ENCODE assay signal across 14 cellular contexts in genomic region chr10:102243304-102243703, GRCh38. TPM values are rescaled to one million over a fixed set of nuclear protein-coding genes. Genes with fewer than 3 reads are reported as not detected.
DNase-seq lines count a peak whose midpoint lies in the region; TF ChIP-seq lines count a peak whose summit lies in the region.
"Had no signal": no experiment of that assay in that cellular context is flagged by ENCODE, and none has a peak within 500 bp of the region (broad histone marks: within the 10 kb centered on the region; RNA-seq: fewer than 3 reads in every experiment).

No MANE protein-coding gene starts in this region.

- H3K4me3 ChIP-seq in SJCRH30 (no peak overlapping the region), fibroblast of pulmonary artery (replicated peaks; ENCODE audit: low read depth, low read length) (no peak overlapping the region), skeletal muscle satellite cell (ENCODE audit: low read length) (no peak overlapping the region), esophagus muscularis mucosa (no peak overlapping the region)
- H3K4me3 ChIP-seq: adrenal gland had no signal

- no peak for TF ChIP-seq POLR2A in esophagus muscularis mucosa (IDR thresholded peaks at IDR 0.05; ENCODE audit: low read depth)

- H3K27ac ChIP-seq in SJCRH30 (peak overlapping the region; percentile 95; the same call in 1 of the 2 replicates), esophagus muscularis mucosa (replicated peaks in 1 of 4) (no peak overlapping the region)
- H3K27ac ChIP-seq: adrenal gland had no signal

- H3K4me1 ChIP-seq in SJCRH30: peaks cover 34% of the 10 kb centered on the region
- peaks cover 58% of the 10 kb centered on the region for H3K4me1 ChIP-seq in skeletal muscle satellite cell (ENCODE audit: control insufficient read depth, insufficient read depth, low read length)
- H3K4me1 ChIP-seq in esophagus muscularis mucosa: peaks cover 42 to 67% (median 56%) of the 10 kb centered on the region in 4 donors

- TF ChIP-seq CTCF in fibroblast of pulmonary artery (IDR thresholded peaks at IDR 0.05; ENCODE audit: low read length, missing control alignments) (no peak), esophagus muscularis mucosa (IDR thresholded peaks at IDR 0.05) (no peak)

- intact Hi-C loops in esophagus muscularis mucosa (cut with DNase I): no loop called here

- H3K4me3 Mint-ChIP-seq in activated naive CD4-positive, alpha-beta T cell treated with anti-CD3 and anti-CD28 coated beads, Interleukin-2, amount 50 U/mL, for 24 hours: peak overlapping the region; percentile 37

- WGBS in esophagus muscularis mucosa: 77% methylated on average over 2 of the region's 2 CpGs

- H3K27me3 Mint-ChIP-seq in activated naive CD4-positive, alpha-beta T cell treated with anti-CD3 and anti-CD28 coated beads, Interleukin-2, amount 50 U/mL, for 24 hours: peaks cover 22% of the 10 kb centered on the region

- H3K36me3 Mint-ChIP-seq in activated naive CD4-positive, alpha-beta T cell treated with anti-CD3 and anti-CD28 coated beads, Interleukin-2, amount 50 U/mL, for 24 hours: peaks cover 3% of the 10 kb centered on the region

- TF ChIP-seq EP300 in esophagus muscularis mucosa (IDR thresholded peaks at IDR 0.05): no peak

- no peaks in the 10 kb centered on the region for H3K9me3 Mint-ChIP-seq in activated naive CD4-positive, alpha-beta T cell treated with anti-CD3 and anti-CD28 coated beads, Interleukin-2, amount 50 U/mL, for 24 hours

- no peak overlapping the region for H3K9ac ChIP-seq in skeletal muscle satellite cell (ENCODE audit: low read depth, low read length)

- no peak for DNase-seq in activated naive CD4-positive, alpha-beta T cell (lab: John Stamatoyannopoulos, UW)
- DNase-seq in SJCRH30: no peak
- DNase-seq in fibroblast of pulmonary artery (ENCODE audit: low read depth): peak; percentile 84
- DNase-seq in anterior cingulate cortex (lab: John Stamatoyannopoulos, UW): no peak
- DNase-seq in esophagus muscularis mucosa (ENCODE audit: extremely low spot score): no peak
- DNase-seq in Kasumi-1 (lab: John Stamatoyannopoulos, UW): no peak
- DNase-seq: adrenal gland; DMS79; effector memory CD4-positive, alpha-beta T cell; mesendoderm; posterior cingulate gyrus had no signal

- H3K9me3 ChIP-seq in SJCRH30 (replicated peaks) (no peaks in the 10 kb centered on the region), skeletal muscle satellite cell (replicated peaks; ENCODE audit: low read length) (no peaks in the 10 kb centered on the region), esophagus muscularis mucosa (no peaks in the 10 kb centered on the region)
- H3K9me3 ChIP-seq: adrenal gland had no signal

- no peak overlapping the region for H3K27ac Mint-ChIP-seq in activated naive CD4-positive, alpha-beta T cell treated with anti-CD3 and anti-CD28 coated beads, Interleukin-2, amount 50 U/mL, for 24 hours

- H3K36me3 ChIP-seq in SJCRH30: peaks cover 17% of the 10 kb centered on the region
- no peaks in the 10 kb centered on the region for H3K36me3 ChIP-seq in skeletal muscle satellite cell (ENCODE audit: insufficient read depth, low read length)
- no peaks in the 10 kb centered on the region for H3K36me3 ChIP-seq in esophagus muscularis mucosa
- H3K36me3 ChIP-seq: adrenal gland had no signal

- H3K4me1 Mint-ChIP-seq in activated naive CD4-positive, alpha-beta T cell treated with anti-CD3 and anti-CD28 coated beads, Interleukin-2, amount 50 U/mL, for 24 hours: peaks cover 49% of the 10 kb centered on the region

- no peaks in the 10 kb centered on the region for H3K27me3 ChIP-seq in SJCRH30
- H3K27me3 ChIP-seq in skeletal muscle satellite cell (ENCODE audit: control insufficient read depth, insufficient read depth, low read length): no peaks in the 10 kb centered on the region
- peaks cover 0 to 11% (median 0%) of the 10 kb centered on the region in 4 donors for H3K27me3 ChIP-seq in esophagus muscularis mucosa
- H3K27me3 ChIP-seq: adrenal gland had no signal

- peak overlapping the region; percentile 43 for H3K4me2 ChIP-seq in skeletal muscle satellite cell (ENCODE audit: low read length)

RNA-seq across cellular contexts. Expression of gene PITX3, which starts 2.0 kb away (rescaled TPM):
- total RNA-seq in SJCRH30 (2014; rRNA removed; shearing (Covaris generic)): 105 and 111 TPM in 2 replicates
- total RNA-seq in skeletal muscle satellite cell (2012; rRNA removed): 0.25 and 0.87 TPM in 2 replicates
- total RNA-seq in esophagus muscularis mucosa: not detected

RNA-seq across cellular contexts. Expression of gene GBF1, which starts 2.0 kb away (rescaled TPM):
- total RNA-seq in SJCRH30 (2014; rRNA removed; shearing (Covaris generic)): 124 and 131 TPM in 2 replicates
- total RNA-seq in skeletal muscle satellite cell (2012; rRNA removed): 36.9 and 39.0 TPM in 2 replicates
- total RNA-seq in esophagus muscularis mucosa: 10 to 100 TPM; 33.1 to 52.4 (median 40.0) TPM

RNA-seq across cellular contexts. Expression of gene ELOVL3, which starts 17.2 kb away (rescaled TPM):
- total RNA-seq in SJCRH30 (2014; rRNA removed; shearing (Covaris generic)): 0.42 and 0.53 TPM in 2 replicates
- total RNA-seq in skeletal muscle satellite cell (2012; rRNA removed): 0.76 and 0.87 TPM in 2 replicates
- total RNA-seq in esophagus muscularis mucosa: under 1 TPM in 1 of 4 donors, not detected in 3; 0.19 TPM
- total RNA-seq: urinary bladder had no signal

Comparison
In these comparisons a context has a peak if more than half of its experiments do, and no peak if none do; other contexts are left out.
1. RNA of gene PITX3, which starts 2.0 kb away (total RNA-seq): 105 to 111 TPM in SJCRH30; not detected in esophagus muscularis mucosa; every median in the first group is over 100 times any median in the second.